ENCODE assay signal across 22 cellular contexts in the genomic region with DNA sequence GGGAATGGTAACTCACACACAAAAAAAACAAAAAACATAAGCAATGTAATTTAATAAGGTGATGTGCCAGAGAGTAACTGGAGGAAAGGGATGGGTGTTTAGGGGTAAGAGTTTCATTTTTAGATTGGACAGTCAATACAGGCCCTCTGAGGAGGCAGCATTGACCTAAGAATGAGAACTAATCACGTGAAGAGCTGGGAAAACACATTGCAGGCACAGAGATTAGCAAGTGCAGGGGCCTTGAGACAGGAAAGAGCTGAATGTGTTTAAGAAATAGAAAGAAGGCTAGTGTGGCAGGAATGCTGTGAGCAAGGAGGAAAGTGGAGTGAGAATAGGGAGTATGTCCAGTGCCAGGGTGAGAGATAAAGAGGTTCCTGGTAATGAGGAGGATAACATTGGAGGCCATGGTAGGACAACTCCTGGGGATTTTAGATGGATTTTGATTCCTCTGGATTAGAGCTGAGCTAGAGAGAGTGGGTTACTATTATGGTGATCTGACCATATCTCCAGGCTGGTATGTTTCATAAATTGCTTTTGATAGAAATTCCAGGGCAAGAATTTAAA. TPM values are rescaled to one million over a fixed set of nuclear protein-coding genes. Genes with fewer than 3 reads are reported as not detected.
DNase-seq lines count a peak whose midpoint lies in the region; ATAC-seq and TF ChIP-seq lines count a peak whose summit lies in the region.
"Had no signal": no experiment of that assay in that cellular context is flagged by ENCODE, and none has a peak within 500 bp of the region (broad histone marks: within the 10 kb centered on the region; RNA-seq: fewer than 3 reads in every experiment).

No MANE protein-coding gene starts in this region.

- no peak for TF ChIP-seq CTCF in heart left ventricle (IDR thresholded peaks at IDR 0.05)
- TF ChIP-seq CTCF in left ventricle myocardium inferior (IDR thresholded peaks at IDR 0.05; ENCODE audit: borderline replicate concordance): no peak
- TF ChIP-seq CTCF in GM10266 (IDR thresholded peaks at IDR 0.05; ENCODE audit: control insufficient read depth, insufficient read depth, low read depth, missing control alignments): no peak

- DNase-seq in heart left ventricle: no peak
- no peak for DNase-seq in Right ventricle myocardium inferior (ENCODE audit: missing footprints)
- DNase-seq in NCI-H69 (lab: John Stamatoyannopoulos, UW): peak; percentile 18
- no peak for DNase-seq in left ventricle myocardium inferior
- no peak for DNase-seq in SKM-1 treated with dmso at 0.1 percent for 144 hours (lab: John Stamatoyannopoulos, UW; ENCODE audit: unreplicated experiment)
- DNase-seq in activated effector memory CD4-positive, alpha-beta T cell treated with anti-CD3 and anti-CD28 coated beads, Interleukin-2, amount 50 U/mL, for 16 hours: no peak
- DNase-seq in NCI-H1436 treated with DMSO at 0.1 percent for 48 hours (lab: John Stamatoyannopoulos, UW): no peak
- no peak for DNase-seq in GM10266 (ENCODE audit: extremely low spot score)
- DNase-seq: activated CD4-positive, alpha-beta T cell treated with anti-CD3 and anti-CD28 coated beads, Interleukin-2, amount 50 U/mL, for 4 hours; activated T-cell treated with anti-CD3 and anti-CD28 coated beads for 4 hours; C1 segment of cervical spinal cord; esophagus squamous epithelium; GF-D8; glutamatergic neuron; immature natural killer cell; naive thymus-derived CD4-positive, alpha-beta T cell; NCI-H1417 treated with DMSO at 0.1 percent for 48 hours; stimulated activated CD4-positive, alpha-beta T cell treated with anti-CD3 and anti-CD28 coated beads, Interleukin-12 subunit alpha, Interleukin-12 subunit beta, amount 100 ng/mL, for 4 hours; SW 1271; thyroid gland had no signal

- H3K27me3 ChIP-seq in heart left ventricle: no peaks in the 10 kb centered on the region
- no peaks in the 10 kb centered on the region for H3K27me3 ChIP-seq in left ventricle myocardium inferior (ENCODE audit: low read depth)
- H3K27me3 ChIP-seq: esophagus squamous epithelium, thyroid gland had no signal

- no peak overlapping the region for H3K4me3 ChIP-seq in heart left ventricle
- H3K4me3 ChIP-seq in left ventricle myocardium inferior: no peak overlapping the region
- H3K4me3 ChIP-seq: esophagus squamous epithelium, prostate gland, thyroid gland had no signal

- H3K9me3 ChIP-seq in heart left ventricle (no peaks in the 10 kb centered on the region), left ventricle myocardium inferior (replicated peaks) (no peaks in the 10 kb centered on the region)
- H3K9me3 ChIP-seq: esophagus squamous epithelium, prostate gland, thyroid gland had no signal

- H3K4me1 ChIP-seq in heart left ventricle: peaks cover 3 to 84% (median 47%) of the 10 kb centered on the region in 12 donors
- H3K4me1 ChIP-seq in left ventricle myocardium inferior: peaks cover 100% of the 10 kb centered on the region

- TF ChIP-seq POLR2A in heart left ventricle (IDR thresholded peaks at IDR 0.05): no peak

- H3K36me3 ChIP-seq in heart left ventricle (no peaks in the 10 kb centered on the region), left ventricle myocardium inferior (peaks cover 4% of the 10 kb centered on the region)
- H3K36me3 ChIP-seq: prostate gland, thyroid gland had no signal

- H3K27ac ChIP-seq in heart left ventricle: peak overlapping the region in 9 of 12 donors; percentile 9 to 99 (median 41)
- peak overlapping the region; percentile 35 for H3K27ac ChIP-seq in left ventricle myocardium inferior (replicated peaks)
- H3K27ac ChIP-seq: esophagus squamous epithelium, prostate gland, thyroid gland had no signal

- intact Hi-C loops in heart left ventricle (cut with DNase I) (loop anchor here in 1 of 10 donors (10.0 kb wide), 1 partner anchor 115 kb away; no protein-coding TSS in a partner anchor), Right ventricle myocardium inferior (cut with DNase I) (loop anchor here (5.0 kb wide), 1 partner anchor 38 kb away; no protein-coding TSS in a partner anchor), left ventricle myocardium inferior (cut with micrococcal nuclease) (no loop called here)

- ATAC-seq in heart left ventricle: peak in 3 of 4 donors; percentile 7 to 30 (median 27)
- no peak for ATAC-seq in Right ventricle myocardium inferior
- ATAC-seq: activated naive CD4-positive, alpha-beta T cell treated with anti-CD3 and anti-CD28 coated beads, Interleukin-2, amount 50 U/mL, for 72 hours; naive thymus-derived CD4-positive, alpha-beta T cell had no signal

- 18 to 39% (median 30%) methylated on average over 1 of the region's 1 CpG for WGBS in heart left ventricle, 4 donors

RNA-seq across cellular contexts. Expression of a gene that starts 17.6 kb away (rescaled TPM):
- 1,000 to 10,000 TPM in 7 of 9 donors, 100 to 1,000 TPM in 2; 814 to 1,378 (median 1,064) TPM for total RNA-seq in heart left ventricle
- polyA plus RNA-seq in heart left ventricle: 100 to 1,000 TPM; 262 to 648 TPM
- total RNA-seq in Right ventricle myocardium inferior: 1,145 TPM
- 982 TPM for total RNA-seq in left ventricle myocardium inferior
